In the genomic region with DNA sequence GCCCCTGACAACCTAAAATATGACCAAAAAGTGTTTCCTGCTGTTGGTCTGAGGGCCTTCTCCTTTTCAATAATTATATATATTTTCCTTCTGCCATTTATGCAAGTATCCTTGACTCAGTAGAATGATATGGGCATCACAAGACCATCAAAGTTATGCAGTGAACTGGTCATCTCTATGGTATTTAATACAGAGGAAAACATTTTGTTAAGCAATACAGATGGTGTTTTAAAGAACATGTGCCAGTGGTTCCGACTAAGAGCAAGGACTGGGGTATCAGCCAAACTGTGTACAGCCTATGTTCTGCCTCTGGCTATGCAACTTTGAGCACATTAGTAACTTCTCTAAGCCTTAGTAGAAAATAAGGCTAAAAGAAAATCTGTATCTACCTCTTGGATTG, we compare ENCODE assay signal across 18 cellular contexts.
DNase-seq lines count a peak whose midpoint lies in the region; ATAC-seq and TF ChIP-seq lines count a peak whose summit lies in the region.
"Had no signal": no experiment of that assay in that cellular context is flagged by ENCODE, and none has a peak within 500 bp of the region (broad histone marks: within the 10 kb centered on the region; RNA-seq: fewer than 3 reads in every experiment).

No MANE protein-coding gene starts in this region.

- no peak overlapping the region for H2BK12ac ChIP-seq in mesenchymal stem cell (ENCODE audit: low read length in 2 of 2)

- H2BK120ac ChIP-seq in mesenchymal stem cell (ENCODE audit: low read depth, low read length): no peak overlapping the region

- H3K9ac ChIP-seq in mesenchymal stem cell (ENCODE audit: low read length): peak overlapping the region; percentile 64
- H3K9ac ChIP-seq: BLaER1 treated with 17β-estradiol and CSF1 and Interleukin-3, amounts not matched to agents 10 nM and 100 nM had no signal

- H3K27ac Mint-ChIP-seq in T-helper 17 cell: no peak overlapping the region
- no peak overlapping the region for H3K27ac Mint-ChIP-seq in osteocyte (ENCODE audit: unreplicated experiment)
- H3K27ac Mint-ChIP-seq: stimulated activated memory B cell treated with anti-CD40 and anti-IgM and Interleukin-4, amounts not matched to agents 10 μg/mL and 1 μg/mL and 100 μg/mL, for 72 hours had no signal

- no peak overlapping the region for H2AFZ ChIP-seq in mesenchymal stem cell (ENCODE audit: low read depth, low read length)

- no peak overlapping the region for H3K23ac ChIP-seq in mesenchymal stem cell (ENCODE audit: low read length in 2 of 2)

- no peaks in the 10 kb centered on the region for H3K27me3 Mint-ChIP-seq in T-helper 17 cell
- H3K27me3 Mint-ChIP-seq in osteocyte (ENCODE audit: unreplicated experiment): peaks cover 14% of the 10 kb centered on the region

- peak; percentile 84 for DNase-seq in AG20443 (ENCODE audit: low spot score)
- DNase-seq in NCI-H226: peak; percentile 77
- DNase-seq in epidermal melanocyte (ENCODE audit: insufficient read length, low spot score): peak; percentile 35
- DNase-seq in mesenchymal stem cell: peak; percentile 14
- no peak for DNase-seq in left lobe of liver (ENCODE audit: low spot score)
- no peak for DNase-seq in T-helper 17 cell
- DNase-seq in suprapubic skin (ENCODE audit: low spot score in 2 of 2): no peak
- DNase-seq in osteocyte (ENCODE audit: extremely low spot score, unreplicated experiment): no peak
- DNase-seq: activated effector memory CD4-positive, alpha-beta T cell treated with anti-CD3 and anti-CD28 coated beads, Interleukin-2, amount 50 U/mL, for 16 hours; effector CD4-positive, alpha-beta T cell; glutamatergic neuron; NCI-H1092; nucleus accumbens; small intestine; upper lobe of right lung had no signal

- no peak overlapping the region for H2BK5ac ChIP-seq in mesenchymal stem cell (ENCODE audit: low read depth, low read length, poor library complexity, severe bottlenecking)

- no peak for TF ChIP-seq POLR2A in suprapubic skin (IDR thresholded peaks at IDR 0.05)

- H4K8ac ChIP-seq in mesenchymal stem cell (ENCODE audit: low read length): no peak overlapping the region

- H3K36me3 Mint-ChIP-seq in T-helper 17 cell (ENCODE audit: low read depth): no peaks in the 10 kb centered on the region
- H3K36me3 Mint-ChIP-seq in osteocyte (ENCODE audit: unreplicated experiment): no peaks in the 10 kb centered on the region
- H3K36me3 Mint-ChIP-seq: stimulated activated memory B cell treated with anti-CD40 and anti-IgM and Interleukin-4, amounts not matched to agents 10 μg/mL and 1 μg/mL and 100 μg/mL, for 72 hours had no signal

- ATAC-seq in left lobe of liver: no peak
- no peak for ATAC-seq in T-helper 17 cell
- ATAC-seq: HepG2; stimulated activated memory B cell treated with anti-CD40 and anti-IgM and Interleukin-4, amounts not matched to agents 10 μg/mL and 1 μg/mL and 100 μg/mL, for 72 hours; upper lobe of right lung had no signal

- no peaks in the 10 kb centered on the region for H3K27me3 ChIP-seq in mesenchymal stem cell (ENCODE audit: control insufficient read depth in 1 of 2, insufficient read depth in 1 of 2, low read length in 2 of 2)
- H3K27me3 ChIP-seq in suprapubic skin: no peaks in the 10 kb centered on the region
- H3K27me3 ChIP-seq: BLaER1 treated with 17β-estradiol and CSF1 and Interleukin-3, amounts not matched to agents 10 nM and 100 nM; upper lobe of right lung had no signal

- no peaks in the 10 kb centered on the region for H3K4me1 ChIP-seq in mesenchymal stem cell (ENCODE audit: control insufficient read depth, insufficient read depth, low read depth, low read length)
- no peaks in the 10 kb centered on the region for H3K4me1 ChIP-seq in suprapubic skin
- H3K4me1 ChIP-seq: BLaER1 treated with 17β-estradiol and CSF1 and Interleukin-3, amounts not matched to agents 10 nM and 100 nM; upper lobe of right lung had no signal

- H3K4me3 Mint-ChIP-seq in T-helper 17 cell (no peak overlapping the region), osteocyte (ENCODE audit: unreplicated experiment) (no peak overlapping the region)
- H3K4me3 Mint-ChIP-seq: stimulated activated memory B cell treated with anti-CD40 and anti-IgM and Interleukin-4, amounts not matched to agents 10 μg/mL and 1 μg/mL and 100 μg/mL, for 72 hours had no signal

- no peak overlapping the region for H3K4me3 ChIP-seq in mesenchymal stem cell (ENCODE audit: insufficient read depth in 1 of 2, low read depth in 1 of 2, low read length in 2 of 2)
- no peak overlapping the region for H3K4me3 ChIP-seq in suprapubic skin
- H3K4me3 ChIP-seq: BLaER1 treated with 17β-estradiol and CSF1 and Interleukin-3, amounts not matched to agents 10 nM and 100 nM; upper lobe of right lung had no signal

- H3K36me3 ChIP-seq in mesenchymal stem cell (ENCODE audit: control insufficient read depth in 1 of 2, insufficient read depth in 2 of 2, low read depth in 1 of 2, low read length in 2 of 2) (no peaks in the 10 kb centered on the region), suprapubic skin (no peaks in the 10 kb centered on the region)
- H3K36me3 ChIP-seq: upper lobe of right lung had no signal

- no peak overlapping the region for H3K4ac ChIP-seq in mesenchymal stem cell (ENCODE audit: low read depth in 1 of 2, low read length in 2 of 2)

- no peak overlapping the region for H3K14ac ChIP-seq in mesenchymal stem cell (ENCODE audit: low read length in 2 of 2)

- WGBS in mesenchymal stem cell: 86% methylated on average over 1 of the region's 1 CpG
- WGBS in suprapubic skin: 25% methylated on average over 1 of the region's 1 CpG

- H3K4me2 ChIP-seq in mesenchymal stem cell (ENCODE audit: low read length, poor library complexity, severe bottlenecking): no peak overlapping the region
- H3K4me2 ChIP-seq: BLaER1 treated with 17β-estradiol and CSF1 and Interleukin-3, amounts not matched to agents 10 nM and 100 nM had no signal

- H3K9me3 ChIP-seq in mesenchymal stem cell (ENCODE audit: control insufficient read depth, low read length) (no peaks in the 10 kb centered on the region), T-helper 17 cell (ENCODE audit: control insufficient read depth, low read length, poor library complexity, severe bottlenecking) (no peaks in the 10 kb centered on the region), suprapubic skin (no peaks in the 10 kb centered on the region)
- H3K9me3 ChIP-seq: upper lobe of right lung had no signal

- H3K18ac ChIP-seq in mesenchymal stem cell (ENCODE audit: low read depth in 1 of 2, low read length in 2 of 2): no peak overlapping the region

- H3K4me1 Mint-ChIP-seq in T-helper 17 cell (no peaks in the 10 kb centered on the region), osteocyte (ENCODE audit: unreplicated experiment) (no peaks in the 10 kb centered on the region)
- H3K4me1 Mint-ChIP-seq: stimulated activated memory B cell treated with anti-CD40 and anti-IgM and Interleukin-4, amounts not matched to agents 10 μg/mL and 1 μg/mL and 100 μg/mL, for 72 hours had no signal

- no peaks in the 10 kb centered on the region for H3K9me3 Mint-ChIP-seq in osteocyte (ENCODE audit: unreplicated experiment)
- H3K9me3 Mint-ChIP-seq: stimulated activated memory B cell treated with anti-CD40 and anti-IgM and Interleukin-4, amounts not matched to agents 10 μg/mL and 1 μg/mL and 100 μg/mL, for 72 hours had no signal

- no peak for TF ChIP-seq CTCF in suprapubic skin (IDR thresholded peaks at IDR 0.05)
- no peak for TF ChIP-seq CTCF in osteocyte (IDR thresholded peaks at IDR 0.05)

- H3K27ac ChIP-seq in mesenchymal stem cell (ENCODE audit: low read length, poor library complexity, severe bottlenecking): no peak overlapping the region
- no peak overlapping the region for H3K27ac ChIP-seq in suprapubic skin
- H3K27ac ChIP-seq: BLaER1 treated with 17β-estradiol and CSF1 and Interleukin-3, amounts not matched to agents 10 nM and 100 nM; upper lobe of right lung had no signal

- no peak overlapping the region for H4K91ac ChIP-seq in mesenchymal stem cell (ENCODE audit: low read length)

- no peaks in the 10 kb centered on the region for H3K79me1 ChIP-seq in mesenchymal stem cell (replicated peaks; ENCODE audit: low read length, poor library complexity, severe bottlenecking)

- no peak overlapping the region for H2AK5ac ChIP-seq in mesenchymal stem cell (ENCODE audit: low read length, severe bottlenecking)

- H2BK15ac ChIP-seq in mesenchymal stem cell (ENCODE audit: low read depth, poor library complexity, severe bottlenecking): no peak overlapping the region

- no peak for TF ChIP-seq EP300 in suprapubic skin (IDR thresholded peaks at IDR 0.05)

Comparison
In these comparisons a context has a peak if more than half of its experiments do, and no peak if none do; other contexts are left out.
1. DNase-seq: peak in AG20443 (single experiment), NCI-H226 (single experiment), epidermal melanocyte (single experiment) and mesenchymal stem cell (single experiment); none in left lobe of liver (single experiment), T-helper 17 cell (0 of 3), suprapubic skin (0 of 2) and osteocyte (single experiment).